In the genomic region with DNA sequence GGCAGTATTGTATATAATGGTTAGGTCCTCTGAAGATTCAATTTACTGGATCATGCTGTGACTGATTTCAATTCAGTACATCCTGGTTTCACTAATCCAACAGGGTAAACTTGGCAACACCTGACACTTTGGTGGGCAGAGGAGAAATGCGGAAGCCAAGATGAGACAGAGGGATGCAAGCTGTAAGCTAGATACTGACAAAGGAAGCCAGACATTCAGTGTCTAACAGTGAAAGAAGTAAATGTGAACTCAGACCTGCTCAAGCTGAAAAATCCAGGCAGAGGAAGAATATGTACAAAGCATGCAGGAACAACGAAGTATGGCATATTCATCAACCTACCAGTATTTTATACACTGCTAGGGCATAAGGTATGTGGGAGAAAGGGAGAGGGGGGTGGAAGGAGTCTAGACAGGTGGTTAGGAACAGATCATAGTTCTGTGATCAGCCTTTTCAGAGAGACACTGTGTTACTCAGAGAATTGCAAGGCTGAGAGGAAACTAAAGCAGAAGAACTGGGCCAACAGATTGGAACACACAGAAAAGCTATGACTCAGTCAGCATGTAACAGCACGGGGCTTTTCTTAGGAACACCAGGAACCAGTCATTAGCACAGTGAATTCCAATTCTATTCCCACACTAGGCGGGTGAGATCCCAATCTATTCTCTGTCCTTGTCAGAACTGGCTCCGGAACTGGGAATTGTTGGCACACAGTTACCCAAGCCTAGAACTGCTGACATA, we compare ENCODE assay signal across 13 cellular contexts. TPM values are rescaled to one million over a fixed set of nuclear protein-coding genes. Genes with fewer than 3 reads are reported as not detected.
DNase-seq lines count a peak whose midpoint lies in the region; ATAC-seq, FAIRE-seq and TF ChIP-seq lines count a peak whose summit lies in the region.
"Had no signal": no experiment of that assay in that cellular context is flagged by ENCODE, and none has a peak within 500 bp of the region (broad histone marks: within the 10 kb centered on the region; RNA-seq: fewer than 3 reads in every experiment).

No MANE protein-coding gene starts in this region.

- FAIRE-seq in keratinocyte (lab: Jason Lieb, UNC), result peak; percentile 94
- FAIRE-seq: endometrium, H1 had no signal

- no peaks in the 10 kb centered on the region for H3K27me3 ChIP-seq in keratinocyte (ENCODE audit: control insufficient read depth, extremely low read depth, insufficient read depth, low read length)
- H3K27me3 ChIP-seq in right lobe of liver, result no peaks in the 10 kb centered on the region
- H3K27me3 ChIP-seq in thyroid gland, result no peaks in the 10 kb centered on the region
- H3K27me3 ChIP-seq: left lung had no signal

- H3K4me1 ChIP-seq in keratinocyte (ENCODE audit: control insufficient read depth, extremely low read depth, insufficient read depth, low read length) (peaks cover 13% of the 10 kb centered on the region), right lobe of liver (no peaks in the 10 kb centered on the region), thyroid gland (no peaks in the 10 kb centered on the region)
- H3K4me1 ChIP-seq: left lung had no signal

- TF ChIP-seq CTCF in keratinocyte (optimal IDR thresholded peaks at IDR 0.05 in 1 of 3, IDR thresholded peaks at IDR 0.05 in 1 of 3, conservative IDR thresholded peaks at IDR 0.05 in 1 of 3; ENCODE audit: extremely low read depth in 1 of 3, insufficient read depth in 2 of 3, low read length in 3 of 3) (no peak), right lobe of liver (IDR thresholded peaks at IDR 0.05) (no peak), thyroid gland (IDR thresholded peaks at IDR 0.05) (no peak)

- H3K9me3 Mint-ChIP-seq in activated naive CD8-positive, alpha-beta T cell treated with anti-CD3 and anti-CD28 coated beads for 36 hours, result no peaks in the 10 kb centered on the region

- H3K4me3 Mint-ChIP-seq in activated naive CD8-positive, alpha-beta T cell treated with anti-CD3 and anti-CD28 coated beads for 36 hours, result peak overlapping the region; percentile 70

- H3K4me3 ChIP-seq in keratinocyte (ENCODE audit: control insufficient read depth in 2 of 3, extremely low read depth in 1 of 3, insufficient read depth in 2 of 3, low read depth in 1 of 3, low read length in 3 of 3) (no peak overlapping the region), right lobe of liver (no peak overlapping the region), thyroid gland (replicated peaks in 1 of 3) (no peak overlapping the region)
- H3K4me3 ChIP-seq: left lung had no signal

- H3K27me3 Mint-ChIP-seq in activated naive CD8-positive, alpha-beta T cell treated with anti-CD3 and anti-CD28 coated beads for 36 hours, result no peaks in the 10 kb centered on the region

- H3K36me3 ChIP-seq in keratinocyte (ENCODE audit: control insufficient read depth in 2 of 2, extremely low read depth in 1 of 2, insufficient read depth in 2 of 2, low read length in 2 of 2), result no peaks in the 10 kb centered on the region
- H3K36me3 ChIP-seq in right lobe of liver, result no peaks in the 10 kb centered on the region
- H3K36me3 ChIP-seq in thyroid gland, result no peaks in the 10 kb centered on the region
- H3K36me3 ChIP-seq: left lung had no signal

- dilution Hi-C loops in keratinocyte (cut with MboI; ENCODE audit: extremely low pct_ligation_motif_present, low sequenced_read_pairs), result no loop called here

- H3K9me1 ChIP-seq in keratinocyte (ENCODE audit: control insufficient read depth, extremely low read depth, insufficient read depth, low read length), result no peaks in the 10 kb centered on the region

- no peak overlapping the region for H3K27ac ChIP-seq in keratinocyte (ENCODE audit: control insufficient read depth, insufficient read depth, low read length)
- H3K27ac ChIP-seq in right lobe of liver, result no peak overlapping the region
- no peak overlapping the region for H3K27ac ChIP-seq in thyroid gland
- H3K27ac ChIP-seq: left lung had no signal

- ATAC-seq in right lobe of liver (no peak), GM19455 (IDR thresholded peaks at IDR 0.05; ENCODE audit: unreplicated experiment) (no peak)
- ATAC-seq: left lung had no signal

- no peaks in the 10 kb centered on the region for H3K79me2 ChIP-seq in keratinocyte (ENCODE audit: control insufficient read depth, insufficient read depth, low read length)

- peak overlapping the region; percentile 46 for H3K4me2 ChIP-seq in keratinocyte (ENCODE audit: control insufficient read depth, extremely low read depth, insufficient read depth, low read depth, low read length)

- H3K9me3 ChIP-seq in keratinocyte (ENCODE audit: control insufficient read depth, low read depth, low read length), result no peaks in the 10 kb centered on the region
- no peaks in the 10 kb centered on the region for H3K9me3 ChIP-seq in right lobe of liver
- no peaks in the 10 kb centered on the region for H3K9me3 ChIP-seq in thyroid gland
- H3K9me3 ChIP-seq: left lung had no signal

- no peak overlapping the region for H2AFZ ChIP-seq in keratinocyte (ENCODE audit: control insufficient read depth, low read length)

- H3K36me3 Mint-ChIP-seq in activated naive CD8-positive, alpha-beta T cell treated with anti-CD3 and anti-CD28 coated beads for 36 hours, result peaks cover 38% of the 10 kb centered on the region

- H3K27ac Mint-ChIP-seq in activated naive CD8-positive, alpha-beta T cell treated with anti-CD3 and anti-CD28 coated beads for 36 hours, result peak overlapping the region; percentile 96

- H3K9ac ChIP-seq in keratinocyte (ENCODE audit: control insufficient read depth, extremely low read depth, insufficient read depth, low read length), result no peak overlapping the region

- TF ChIP-seq POLR2A in right lobe of liver (IDR thresholded peaks at IDR 0.05) (no peak), thyroid gland (IDR thresholded peaks at IDR 0.05) (no peak), erythroblast (IDR thresholded peaks at IDR 0.05; ENCODE audit: low read length) (no peak)

- H4K20me1 ChIP-seq in keratinocyte (ENCODE audit: control insufficient read depth, extremely low read depth, insufficient read depth, low read length), result no peaks in the 10 kb centered on the region

- intact Hi-C loops in right lobe of liver (cut with DNase I) (no loop called here), thyroid gland (cut with DNase I) (no loop called here)

- 51% methylated on average over 3 of the region's 5 CpGs for WGBS in right lobe of liver (ENCODE audit: insufficient coverage, low coverage, low lambda C conversion rate, missing lambda C conversion rate)
- WGBS in thyroid gland, 2 donors, result 75 to 87% methylated on average over 5 of the region's 5 CpGs

- H3K4me1 Mint-ChIP-seq in activated naive CD8-positive, alpha-beta T cell treated with anti-CD3 and anti-CD28 coated beads for 36 hours, result peaks cover 92% of the 10 kb centered on the region

- DNase-seq in A172 (ENCODE audit: low spot score) (peak; percentile 5), GM03348 (ENCODE audit: low spot score) (peak; percentile 4), keratinocyte (ENCODE audit: low read depth, low spot score) (peak; percentile 9), right lobe of liver (no peak), thyroid gland (no peak), erythroblast (lab: John Stamatoyannopoulos, UW) (no peak)
- DNase-seq in activated naive CD8-positive, alpha-beta T cell treated with anti-CD3 and anti-CD28 coated beads for 36 hours, result peak; percentile 26
- DNase-seq: left lung, NCI-H1092 treated with DMSO at 0.1 percent for 48 hours, SHP77 treated with DMSO at 0.1 percent for 48 hours had no signal

RNA-seq across cellular contexts. Expression of gene NELL2, which starts 40.3 kb away (rescaled TPM):
- total RNA-seq in A172 (2014; rRNA removed; shearing (Covaris generic)), result 0.72 and 3.8 TPM in 2 replicates
- total RNA-seq in activated naive CD8-positive, alpha-beta T cell treated with anti-CD3 and anti-CD28 coated beads for 36 hours, result 100 to 1,000 TPM; 120 to 134 TPM
- polyA plus RNA-seq in keratinocyte, result 0.23 to 0.58 TPM (median 0.40 TPM) in 3 replicates
- polyA plus RNA-seq in keratinocyte (2011; ENCODE audit: low read depth), result 0.89 TPM
- 0.33 and 0.44 TPM in 2 replicates for polyA plus RNA-seq in keratinocyte (2011; cell fraction: cytosol; rRNA removed)
- 1.0 and 1.3 TPM in 2 replicates for polyA plus RNA-seq in keratinocyte (2011; cell fraction: nucleus; rRNA removed)
- 0.37 and 0.39 TPM in 2 replicates for polyA plus RNA-seq in keratinocyte (2012; ENCODE audit: low replicate concordance)
- polyA minus RNA-seq in keratinocyte, result 3.2 to 5.1 TPM in 2 of 3 replicates, not detected in the other
- polyA minus RNA-seq in keratinocyte (2011; cell fraction: cytosol; rRNA and poly(A)+ RNA removed), result not detected
- 0.74 and 2.2 TPM in 2 replicates for polyA minus RNA-seq in keratinocyte (2011; cell fraction: nucleus; rRNA and poly(A)+ RNA removed)
- under 1 TPM in 3 of 6 experiments, not detected in 3; 0.15 to 0.43 (median 0.43) TPM for total RNA-seq in right lobe of liver
- 10 to 100 TPM; 22.2 to 32.0 (median 26.5) TPM for total RNA-seq in thyroid gland

Comparison
In these comparisons a context has a peak if more than half of its experiments do, and no peak if none do; other contexts are left out.
1. DNase-seq: peak in A172 (single experiment), GM03348 (single experiment), activated naive CD8-positive, alpha-beta T cell treated with anti-CD3 and anti-CD28 coated beads for 36 hours (single experiment) and keratinocyte (single experiment); none in right lobe of liver (0 of 3), thyroid gland (0 of 2) and erythroblast (0 of 2).